In genomic region chr6:157314705-157315321, GRCh38 we compare ENCODE assay signal across 8 cellular contexts. TPM values are rescaled to one million over a fixed set of nuclear protein-coding genes. Genes with fewer than 3 reads are reported as not detected.
DNase-seq lines count a peak whose midpoint lies in the region; ATAC-seq and TF ChIP-seq lines count a peak whose summit lies in the region.

No MANE protein-coding gene starts in this region.

- TF ChIP-seq CTCF in gastrocnemius medialis (IDR thresholded peaks at IDR 0.05 in 4 of 5, conservative IDR thresholded peaks at IDR 0.05 in 1 of 5) = peak; percentile 57 to 82 (median 80)

- ATAC-seq in GM18508 (IDR thresholded peaks at IDR 0.05; ENCODE audit: insufficient read depth, unreplicated experiment) (peak; percentile 65), HG03060 (IDR thresholded peaks at IDR 0.05; ENCODE audit: low read depth, unreplicated experiment) (peak; percentile 48), T-helper 17 cell (peak; percentile 92), gastrocnemius medialis (peak; percentile 50 to 62)

- H3K27me3 ChIP-seq in gastrocnemius medialis = no peaks in the 10 kb centered on the region

- DNase-seq in A172 (ENCODE audit: low spot score) (peak; percentile 71), T-helper 17 cell (no peak), globus pallidus (ENCODE audit: low spot score) (peak; percentile 75), gastrocnemius medialis (no peak), SKM-1 treated with dmso at 0.1 percent for 144 hours (lab: John Stamatoyannopoulos, UW; ENCODE audit: unreplicated experiment) (no peak), SIG-M5 treated with dmso at 0.1 percent for 504 hours (lab: John Stamatoyannopoulos, UW; ENCODE audit: unreplicated experiment) (no peak)

- H3K4me3 ChIP-seq in gastrocnemius medialis = no peak overlapping the region

- intact Hi-C loops in gastrocnemius medialis (cut with DNase I; ENCODE audit: low total_unique reads) = loop anchor here (2.0 to 5.0 kb wide), 4 partner anchors 117 to 352 kb away; no protein-coding TSS in a partner anchor

- H3K27ac ChIP-seq in gastrocnemius medialis = peak overlapping the region; percentile 7 to 90 (median 86)

- no peak overlapping the region for H3K4me3 Mint-ChIP-seq in T-helper 17 cell

- TF ChIP-seq POLR2A in gastrocnemius medialis (IDR thresholded peaks at IDR 0.05) = no peak

- H3K36me3 Mint-ChIP-seq in T-helper 17 cell (ENCODE audit: low read depth) = peaks cover 34% of the 10 kb centered on the region

- peaks cover 14% of the 10 kb centered on the region for H3K4me1 Mint-ChIP-seq in T-helper 17 cell

- no peaks in the 10 kb centered on the region for H3K27me3 Mint-ChIP-seq in T-helper 17 cell

- H3K36me3 ChIP-seq in gastrocnemius medialis = peaks cover 0 to 24% of the 10 kb centered on the region in 2 donors

- in situ Hi-C loops in gastrocnemius medialis (cut with MboI; ENCODE audit: low sequenced_read_pairs in 4 of 4) = loop anchor here in 2 of 4 donors (10.0 kb wide), 2 partner anchors 260 to 350 kb away; no protein-coding TSS in a partner anchor

- H3K27ac Mint-ChIP-seq in T-helper 17 cell = peak overlapping the region; percentile 63

- H3K4me1 ChIP-seq in gastrocnemius medialis = peaks cover 6 to 30% of the 10 kb centered on the region in 2 donors

- H3K9me3 ChIP-seq in T-helper 17 cell (ENCODE audit: control insufficient read depth, low read length, poor library complexity, severe bottlenecking) (no peaks in the 10 kb centered on the region), gastrocnemius medialis (no peaks in the 10 kb centered on the region)

RNA-seq across cellular contexts. Expression of gene TMEM242, which starts 8.5 kb away (rescaled TPM):
- total RNA-seq in A172 (2014; rRNA removed; shearing (Covaris generic)) = 2.8 and 5.4 TPM in 2 replicates
- total RNA-seq in T-helper 17 cell = 10 to 100 TPM; 12.4 to 12.9 TPM
- total RNA-seq in gastrocnemius medialis = 1 to 10 TPM; 3.9 to 7.7 (median 6.3) TPM

Comparison
In these comparisons a context has a peak if more than half of its experiments do, and no peak if none do; other contexts are left out.
1. DNase-seq: peak in A172 (single experiment) and globus pallidus (single experiment); none in T-helper 17 cell (0 of 3), gastrocnemius medialis (0 of 2), SKM-1 treated with dmso at 0.1 percent for 144 hours (single experiment) and SIG-M5 treated with dmso at 0.1 percent for 504 hours (single experiment).
2. Peak in every context shown above with its lines, with median percentiles within 50 percentile points of each other: ATAC-seq.